In genomic region chr14:46951103-46951502, GRCh38 we compare ENCODE assay signal across 21 cellular contexts.
DNase-seq lines count a peak whose midpoint lies in the region; ATAC-seq, FAIRE-seq and TF ChIP-seq lines count a peak whose summit lies in the region.
"Had no signal": no experiment of that assay in that cellular context is flagged by ENCODE, and none has a peak within 500 bp of the region (broad histone marks: within the 10 kb centered on the region; RNA-seq: fewer than 3 reads in every experiment).

No MANE protein-coding gene starts in this region.

- H3K4me3 ChIP-seq in BE2C (ENCODE audit: low read depth, low read length) (no peak overlapping the region), bronchial epithelial cell (ENCODE audit: low read depth, low read length) (no peak overlapping the region)
- H3K4me3 ChIP-seq: A549, GM23248, PC-9, SK-N-MC had no signal

- no peaks in the 10 kb centered on the region; the same call in 1 of the 2 replicates for H3K4me1 ChIP-seq in BE2C
- H3K4me1 ChIP-seq: A549 had no signal

- no peak overlapping the region for H3K4me3 Mint-ChIP-seq in neural crest cell

- no peaks in the 10 kb centered on the region for H3K27me3 Mint-ChIP-seq in neural crest cell (ENCODE audit: low read depth)

- no peaks in the 10 kb centered on the region for H3K36me3 ChIP-seq in BE2C
- H3K36me3 ChIP-seq in bronchial epithelial cell (ENCODE audit: control insufficient read depth, insufficient read depth, low read length), result no peaks in the 10 kb centered on the region

- no peaks in the 10 kb centered on the region for H3K4me1 Mint-ChIP-seq in neural crest cell

- no peaks in the 10 kb centered on the region for H3K27me3 ChIP-seq in BE2C
- H3K27me3 ChIP-seq in bronchial epithelial cell (ENCODE audit: control insufficient read depth, insufficient read depth, low read length), result no peaks in the 10 kb centered on the region

- no peak for DNase-seq in BE2C
- peak; percentile 9 to 11 for DNase-seq in Kasumi-1 (lab: John Stamatoyannopoulos, UW)
- DNase-seq in bronchial epithelial cell (ENCODE audit: low read depth), result peak; percentile 4
- DNase-seq in neural crest cell (ENCODE audit: low read depth, low spot score), result no peak
- no peak for DNase-seq in EL
- no peak for DNase-seq in UCSD-AML1 (lab: John Stamatoyannopoulos, UW; ENCODE audit: unreplicated experiment)
- DNase-seq: C1 segment of cervical spinal cord, GM23248, KBM-7, NCI-H187, NCI-H2227 treated with DMSO at 0.1 percent for 48 hours, NCI-H510A treated with DMSO at 0.1 percent for 48 hours, NCI-H82, PC-9 had no signal

- FAIRE-seq in bronchial epithelial cell (lab: Jason Lieb, UNC), result no peak
- FAIRE-seq: A549, GM12891, GM19239, HepG2 had no signal

- TF ChIP-seq CTCF in BE2C (IDR thresholded peaks at IDR 0.05; ENCODE audit: low read depth, low read length), result peak; percentile 47
- TF ChIP-seq CTCF in bronchial epithelial cell (IDR thresholded peaks at IDR 0.05; ENCODE audit: insufficient read depth, low read length, severe bottlenecking), result no peak
- TF ChIP-seq CTCF in neural crest cell (conservative IDR thresholded peaks at IDR 0.05), result peak; percentile 45

- H3K27ac Mint-ChIP-seq in neural crest cell (ENCODE audit: unreplicated experiment), result no peak overlapping the region

- no peaks in the 10 kb centered on the region for H3K9me3 ChIP-seq in BE2C
- H3K9me3 ChIP-seq: A549 had no signal

- ATAC-seq in HG02610 (IDR thresholded peaks at IDR 0.05; ENCODE audit: unreplicated experiment) (no peak), HG02763 (IDR thresholded peaks at IDR 0.05; ENCODE audit: unreplicated experiment) (no peak)
- ATAC-seq: A549, HepG2 had no signal

- peaks cover 15% of the 10 kb centered on the region for H3K9me3 Mint-ChIP-seq in neural crest cell

- peaks cover 9% of the 10 kb centered on the region for H3K36me3 Mint-ChIP-seq in neural crest cell (ENCODE audit: low read depth)

Comparison
In these comparisons a context has a peak if more than half of its experiments do, and no peak if none do; other contexts are left out.
1. DNase-seq: peak in Kasumi-1 (2 of 2) and bronchial epithelial cell (single experiment); none in BE2C (single experiment), neural crest cell (single experiment), EL (single experiment) and UCSD-AML1 (single experiment).